ENCODE assay signal across 21 cellular contexts in genomic region chr7:131897790-131898165, GRCh38.
"Had no signal": no experiment of that assay in that cellular context is flagged by ENCODE, and none has a peak within 500 bp of the region (broad histone marks: within the 10 kb centered on the region; RNA-seq: fewer than 3 reads in every experiment).

No MANE protein-coding gene starts in this region.

- H3K9me3 ChIP-seq: neutrophil, testis, upper lobe of right lung had no signal

- H3K9me3 Mint-ChIP-seq: activated CD4-positive, alpha-beta T cell treated with anti-CD3 and anti-CD28 coated beads, Interleukin-2, amount 10 ng/mL, durations not matched to agents 7 days and 5 days; activated naive CD4-positive, alpha-beta T cell treated with anti-CD3 and anti-CD28 coated beads, Interleukin-2, amount 10 ng/mL, durations not matched to agents 7 days and 5 days; activated naive CD8-positive, alpha-beta T cell treated with anti-CD3 and anti-CD28 coated beads, Interleukin-2, amount 50 U/mL, for 24 hours; stimulated activated effector memory CD8-positive, alpha-beta T cell treated with anti-CD3 and anti-CD28 coated beads, Interleukin-12 subunit alpha, Interleukin-12 subunit beta, amount 100 ng/mL, for 72 hours; T-helper 1 cell treated with Interleukin-12 subunit alpha and Interleukin-12 subunit beta and Interleukin-4 antibody, amounts not matched to agents 30 μg/mL and 1 μg/mL, for 36 hours had no signal

- H3K27me3 Mint-ChIP-seq: activated CD4-positive, alpha-beta T cell treated with anti-CD3 and anti-CD28 coated beads, Interleukin-2, amount 10 ng/mL, durations not matched to agents 7 days and 5 days had no signal

- DNase-seq: activated CD4-positive, alpha-beta T cell treated with anti-CD3 and anti-CD28 coated beads, Interleukin-2, amount 10 ng/mL, durations not matched to agents 7 days and 5 days; activated effector memory CD4-positive, alpha-beta T cell treated with Interleukin-2 at 50 U/mL for 16 hours; activated naive CD4-positive, alpha-beta T cell treated with anti-CD3 and anti-CD28 coated beads, Interleukin-2, amount 10 ng/mL, durations not matched to agents 7 days and 5 days; activated naive CD8-positive, alpha-beta T cell treated with anti-CD3 and anti-CD28 coated beads, Interleukin-2, amount 50 U/mL, for 24 hours; activated T-cell treated with anti-CD3 and anti-CD28 coated beads, Interleukin-2, amount 50 U/mL, for 4 hours; head of caudate nucleus; left ventricle myocardium superior; naive thymus-derived CD4-positive, alpha-beta T cell; sigmoid colon; stimulated activated CD4-positive, alpha-beta T cell treated with anti-CD3 and anti-CD28 coated beads, Interleukin-4, amount 100 ng/mL, for 24 hours; stomach; testis; upper lobe of right lung had no signal

- H3K27me3 ChIP-seq: neutrophil, sigmoid colon, stomach, testis, upper lobe of right lung had no signal

- H3K27ac Mint-ChIP-seq: activated CD4-positive, alpha-beta T cell treated with anti-CD3 and anti-CD28 coated beads, Interleukin-2, amount 10 ng/mL, durations not matched to agents 7 days and 5 days; activated CD8-positive, alpha-beta T cell treated with anti-CD3 and anti-CD28 coated beads, Interleukin-2, amount 10 ng/mL, durations not matched to agents 7 days and 5 days; activated naive CD4-positive, alpha-beta T cell treated with anti-CD3 and anti-CD28 coated beads, Interleukin-2, amount 10 ng/mL, durations not matched to agents 7 days and 5 days; activated naive CD8-positive, alpha-beta T cell treated with anti-CD3 and anti-CD28 coated beads, Interleukin-2, amount 50 U/mL, for 24 hours; naive thymus-derived CD4-positive, alpha-beta T cell; stimulated activated effector memory CD8-positive, alpha-beta T cell treated with anti-CD3 and anti-CD28 coated beads, Interleukin-12 subunit alpha, Interleukin-12 subunit beta, amount 100 ng/mL, for 72 hours; T-helper 1 cell treated with Interleukin-12 subunit alpha and Interleukin-12 subunit beta and Interleukin-4 antibody, amounts not matched to agents 30 μg/mL and 1 μg/mL, for 36 hours had no signal

- H3K36me3 ChIP-seq: neutrophil, sigmoid colon, stomach, upper lobe of right lung had no signal

- H3K4me1 Mint-ChIP-seq: activated naive CD4-positive, alpha-beta T cell treated with anti-CD3 and anti-CD28 coated beads, Interleukin-2, amount 10 ng/mL, durations not matched to agents 7 days and 5 days; activated naive CD8-positive, alpha-beta T cell treated with anti-CD3 and anti-CD28 coated beads, Interleukin-2, amount 50 U/mL, for 24 hours; central memory CD8-positive, alpha-beta T cell; stimulated activated effector memory CD8-positive, alpha-beta T cell treated with anti-CD3 and anti-CD28 coated beads, Interleukin-12 subunit alpha, Interleukin-12 subunit beta, amount 100 ng/mL, for 72 hours had no signal

- H3K27ac ChIP-seq: coronary artery, neutrophil, parathyroid adenoma, sigmoid colon, stomach, testis, upper lobe of right lung had no signal

- H3K4me1 ChIP-seq: parathyroid adenoma, stomach, testis, upper lobe of right lung had no signal

- ATAC-seq: activated CD4-positive, CD25-positive, alpha-beta regulatory T cell treated with anti-CD3 and anti-CD28 coated beads, Interleukin-2, amount 50 U/mL, for 24 hours; activated CD8-positive, alpha-beta T cell treated with anti-CD3 and anti-CD28 coated beads, Interleukin-2, amount 10 ng/mL, durations not matched to agents 7 days and 5 days; activated naive CD8-positive, alpha-beta T cell treated with anti-CD3 and anti-CD28 coated beads, Interleukin-2, amount 50 U/mL, for 24 hours; activated T-cell treated with anti-CD3 and anti-CD28 coated beads, Interleukin-2, amount 50 U/mL, for 4 hours; left ventricle myocardium superior; naive thymus-derived CD4-positive, alpha-beta T cell had no signal

- H3K4me3 Mint-ChIP-seq: activated CD4-positive, alpha-beta T cell treated with anti-CD3 and anti-CD28 coated beads, Interleukin-2, amount 10 ng/mL, durations not matched to agents 7 days and 5 days; activated CD8-positive, alpha-beta T cell treated with anti-CD3 and anti-CD28 coated beads, Interleukin-2, amount 10 ng/mL, durations not matched to agents 7 days and 5 days; activated naive CD4-positive, alpha-beta T cell treated with anti-CD3 and anti-CD28 coated beads, Interleukin-2, amount 10 ng/mL, durations not matched to agents 7 days and 5 days; activated naive CD8-positive, alpha-beta T cell treated with anti-CD3 and anti-CD28 coated beads, Interleukin-2, amount 50 U/mL, for 24 hours; activated T-cell treated with anti-CD3 and anti-CD28 coated beads, Interleukin-2, amount 50 U/mL, for 4 hours; central memory CD8-positive, alpha-beta T cell; naive thymus-derived CD4-positive, alpha-beta T cell; stimulated activated effector memory CD8-positive, alpha-beta T cell treated with anti-CD3 and anti-CD28 coated beads, Interleukin-12 subunit alpha, Interleukin-12 subunit beta, amount 100 ng/mL, for 72 hours; T-helper 1 cell treated with Interleukin-12 subunit alpha and Interleukin-12 subunit beta and Interleukin-4 antibody, amounts not matched to agents 30 μg/mL and 1 μg/mL, for 36 hours had no signal

- H3K4me3 ChIP-seq: coronary artery, sigmoid colon, stomach, testis, upper lobe of right lung had no signal

- H3K36me3 Mint-ChIP-seq: activated naive CD4-positive, alpha-beta T cell treated with anti-CD3 and anti-CD28 coated beads, Interleukin-2, amount 10 ng/mL, durations not matched to agents 7 days and 5 days; stimulated activated effector memory CD8-positive, alpha-beta T cell treated with anti-CD3 and anti-CD28 coated beads, Interleukin-12 subunit alpha, Interleukin-12 subunit beta, amount 100 ng/mL, for 72 hours had no signal
